8 cellular contexts compared by ENCODE assay signal in genomic region chr9:117411547-117411946, GRCh38. TPM values are rescaled to one million over a fixed set of nuclear protein-coding genes. Genes with fewer than 3 reads are reported as not detected.
A peak's percentile ranks its signal among the peaks of the same experiment; 100 is the strongest.
DNase-seq lines count a peak whose midpoint lies in the region; ATAC-seq and TF ChIP-seq lines count a peak whose summit lies in the region.

No MANE protein-coding gene starts in this region.

- intact Hi-C loops in activated CD8-positive, alpha-beta T cell treated with anti-CD3 and anti-CD28 coated beads for 36 hours (cut with micrococcal nuclease), result no loop called here
- intact Hi-C loops in body of pancreas (cut with DNase I), result no loop called here

- CTCF ChIA-PET in activated CD8-positive, alpha-beta T cell treated with anti-CD3 and anti-CD28 coated beads for 36 hours (lab: Charles Lee), result no interaction called here
- CTCF ChIA-PET in activated CD8-positive, alpha-beta T cell treated with anti-CD3 and anti-CD28 coated beads, Interleukin-2, amount 10 ng/mL, durations not matched to agents 7 days and 5 days (lab: Charles Lee), result no interaction called here

- WGBS in body of pancreas, 2 donors, result 3 to 5% methylated on average over 4 of the region's 4 CpGs

- peak; percentile 6 for DNase-seq in activated CD8-positive, alpha-beta T cell treated with anti-CD3 and anti-CD28 coated beads for 36 hours
- no peak for DNase-seq in activated CD8-positive, alpha-beta T cell treated with anti-CD3 and anti-CD28 coated beads, Interleukin-2, amount 10 ng/mL, durations not matched to agents 7 days and 5 days
- DNase-seq in NCI-H1092 (lab: John Stamatoyannopoulos, UW), result peak; percentile 47
- DNase-seq in body of pancreas, result peak; percentile 78 to 82 (median 80)
- no peak for DNase-seq in left lobe of liver (ENCODE audit: low spot score)
- DNase-seq in activated naive CD4-positive, alpha-beta T cell treated with anti-CD3 and anti-CD28 coated beads, Interleukin-2, amount 50 U/mL, for 16 hours, result no peak
- DNase-seq in activated CD8-positive, alpha-beta memory T cell treated with anti-CD3 and anti-CD28 coated beads, Interleukin-2, amount 50 U/mL, for 48 hours, result no peak

- H3K27me3 ChIP-seq in body of pancreas, result peaks cover 0 to 5% of the 10 kb centered on the region in 2 donors

- no peaks in the 10 kb centered on the region for H3K36me3 Mint-ChIP-seq in activated CD8-positive, alpha-beta T cell treated with anti-CD3 and anti-CD28 coated beads for 36 hours (ENCODE audit: low read depth)
- peaks cover 2% of the 10 kb centered on the region for H3K36me3 Mint-ChIP-seq in activated CD8-positive, alpha-beta T cell treated with anti-CD3 and anti-CD28 coated beads, Interleukin-2, amount 10 ng/mL, durations not matched to agents 7 days and 5 days (ENCODE audit: low read depth)

- peaks cover 29% of the 10 kb centered on the region for H3K4me1 ChIP-seq in body of pancreas

- TF ChIP-seq POLR2A in body of pancreas (IDR thresholded peaks at IDR 0.05), result no peak

- H3K27ac ChIP-seq in body of pancreas, result no peak overlapping the region

- H3K9me3 ChIP-seq in body of pancreas, result no peaks in the 10 kb centered on the region

- POLR2A ChIA-PET in activated CD8-positive, alpha-beta T cell treated with anti-CD3 and anti-CD28 coated beads for 36 hours (lab: Charles Lee), result no interaction called here
- POLR2A ChIA-PET in activated CD8-positive, alpha-beta T cell treated with anti-CD3 and anti-CD28 coated beads, Interleukin-2, amount 10 ng/mL, durations not matched to agents 7 days and 5 days (lab: Charles Lee), result no interaction called here

- H3K27me3 Mint-ChIP-seq in activated CD8-positive, alpha-beta T cell treated with anti-CD3 and anti-CD28 coated beads for 36 hours, result peaks cover 35% of the 10 kb centered on the region
- peaks cover 22% of the 10 kb centered on the region for H3K27me3 Mint-ChIP-seq in activated CD8-positive, alpha-beta T cell treated with anti-CD3 and anti-CD28 coated beads, Interleukin-2, amount 10 ng/mL, durations not matched to agents 7 days and 5 days (ENCODE audit: low read depth)

- H3K4me3 ChIP-seq in body of pancreas, result no peak overlapping the region

- no peaks in the 10 kb centered on the region for H3K9me3 Mint-ChIP-seq in activated CD8-positive, alpha-beta T cell treated with anti-CD3 and anti-CD28 coated beads for 36 hours
- no peaks in the 10 kb centered on the region for H3K9me3 Mint-ChIP-seq in activated CD8-positive, alpha-beta T cell treated with anti-CD3 and anti-CD28 coated beads, Interleukin-2, amount 10 ng/mL, durations not matched to agents 7 days and 5 days (ENCODE audit: insufficient read depth)

- no peak overlapping the region for H3K4me3 Mint-ChIP-seq in activated CD8-positive, alpha-beta T cell treated with anti-CD3 and anti-CD28 coated beads for 36 hours
- H3K4me3 Mint-ChIP-seq in activated CD8-positive, alpha-beta T cell treated with anti-CD3 and anti-CD28 coated beads, Interleukin-2, amount 10 ng/mL, durations not matched to agents 7 days and 5 days, result no peak overlapping the region

- no peak overlapping the region for H3K27ac Mint-ChIP-seq in activated CD8-positive, alpha-beta T cell treated with anti-CD3 and anti-CD28 coated beads for 36 hours
- H3K27ac Mint-ChIP-seq in activated CD8-positive, alpha-beta T cell treated with anti-CD3 and anti-CD28 coated beads, Interleukin-2, amount 10 ng/mL, durations not matched to agents 7 days and 5 days, result no peak overlapping the region

- TF ChIP-seq CTCF in activated CD8-positive, alpha-beta T cell treated with anti-CD3 and anti-CD28 coated beads for 36 hours (IDR thresholded peaks at IDR 0.05), result no peak
- peak; percentile 70 to 97 (median 96) for TF ChIP-seq CTCF in body of pancreas (IDR thresholded peaks at IDR 0.05)

- no peak for ATAC-seq in activated CD8-positive, alpha-beta T cell treated with anti-CD3 and anti-CD28 coated beads for 36 hours
- ATAC-seq in activated CD8-positive, alpha-beta T cell treated with anti-CD3 and anti-CD28 coated beads, Interleukin-2, amount 10 ng/mL, durations not matched to agents 7 days and 5 days, result no peak
- ATAC-seq in body of pancreas (peak; percentile 80), left lobe of liver (peak; percentile 83), GM19324 (IDR thresholded peaks at IDR 0.05; ENCODE audit: low FRiP score, unreplicated experiment) (no peak)

- H3K4me1 Mint-ChIP-seq in activated CD8-positive, alpha-beta T cell treated with anti-CD3 and anti-CD28 coated beads for 36 hours (ENCODE audit: low read depth), result no peaks in the 10 kb centered on the region
- peaks cover 2% of the 10 kb centered on the region for H3K4me1 Mint-ChIP-seq in activated CD8-positive, alpha-beta T cell treated with anti-CD3 and anti-CD28 coated beads, Interleukin-2, amount 10 ng/mL, durations not matched to agents 7 days and 5 days (ENCODE audit: low read depth)

- no peaks in the 10 kb centered on the region for H3K36me3 ChIP-seq in body of pancreas (replicated peaks in 1 of 2; ENCODE audit: insufficient read depth in 1 of 2, low read depth in 2 of 2)

RNA-seq across cellular contexts. Expression of gene ASTN2, which starts 3.3 kb away (rescaled TPM):
- total RNA-seq in activated CD8-positive, alpha-beta T cell treated with anti-CD3 and anti-CD28 coated beads for 36 hours, result 1 to 10 TPM; 5.2 to 5.7 TPM
- 1 to 10 TPM; 4.7 to 4.9 TPM for total RNA-seq in activated CD8-positive, alpha-beta T cell treated with anti-CD3 and anti-CD28 coated beads, Interleukin-2, amount 10 ng/mL, durations not matched to agents 7 days and 5 days
- 1 to 10 TPM; 8.2 to 9.6 TPM for total RNA-seq in body of pancreas
- total RNA-seq in left lobe of liver, result 2.9 TPM

Comparison
In these comparisons a context has a peak if more than half of its experiments do, and no peak if none do; other contexts are left out.
1. DNase-seq: peak in activated CD8-positive, alpha-beta T cell treated with anti-CD3 and anti-CD28 coated beads for 36 hours (single experiment), NCI-H1092 (single experiment) and body of pancreas (4 of 4); none in activated CD8-positive, alpha-beta T cell treated with anti-CD3 and anti-CD28 coated beads, Interleukin-2, amount 10 ng/mL, durations not matched to agents 7 days and 5 days (single experiment), left lobe of liver (single experiment), activated naive CD4-positive, alpha-beta T cell treated with anti-CD3 and anti-CD28 coated beads, Interleukin-2, amount 50 U/mL, for 16 hours (single experiment) and activated CD8-positive, alpha-beta memory T cell treated with anti-CD3 and anti-CD28 coated beads, Interleukin-2, amount 50 U/mL, for 48 hours (single experiment).
2. ATAC-seq: peak in body of pancreas (single experiment) and left lobe of liver (single experiment); none in activated CD8-positive, alpha-beta T cell treated with anti-CD3 and anti-CD28 coated beads for 36 hours (single experiment), activated CD8-positive, alpha-beta T cell treated with anti-CD3 and anti-CD28 coated beads, Interleukin-2, amount 10 ng/mL, durations not matched to agents 7 days and 5 days (single experiment) and GM19324 (single experiment).